In genomic region chrX:53318766-53319353, GRCh38 we compare ENCODE assay signal across 19 cellular contexts. TPM values are rescaled to one million over a fixed set of nuclear protein-coding genes. Genes with fewer than 3 reads are reported as not detected.
DNase-seq lines count a peak whose midpoint lies in the region; ATAC-seq and TF ChIP-seq lines count a peak whose summit lies in the region.
"Had no signal": no experiment of that assay in that cellular context is flagged by ENCODE, and none has a peak within 500 bp of the region (broad histone marks: within the 10 kb centered on the region; RNA-seq: fewer than 3 reads in every experiment).

No MANE protein-coding gene starts in this region.

- H3K27me3 ChIP-seq in HUES48 (ENCODE audit: control insufficient read depth, insufficient read depth, low read length) (peaks cover 38% of the 10 kb centered on the region), endodermal cell (ENCODE audit: control insufficient read depth, insufficient read depth, low read length, poor library complexity, severe bottlenecking) (peaks cover 57% of the 10 kb centered on the region)

- peaks cover 74% of the 10 kb centered on the region for H3K9me3 Mint-ChIP-seq in endodermal cell
- H3K9me3 Mint-ChIP-seq in nephron progenitor cell, result peaks cover 69% of the 10 kb centered on the region
- H3K9me3 Mint-ChIP-seq: activated B cell treated with CpG ODN at 0.5 μM for 24 hours had no signal

- H3K36me3 ChIP-seq in HUES48 (ENCODE audit: control insufficient read depth, insufficient read depth, low read length) (no peaks in the 10 kb centered on the region), endodermal cell (ENCODE audit: control insufficient read depth, insufficient read depth, low read length) (no peaks in the 10 kb centered on the region)
- H3K36me3 ChIP-seq: BE2C had no signal

- no peak for TF ChIP-seq POLR2A in erythroblast (IDR thresholded peaks at IDR 0.05; ENCODE audit: low read length)

- peaks cover 17% of the 10 kb centered on the region for H3K9me3 ChIP-seq in HUES48 (ENCODE audit: control insufficient read depth, insufficient read depth, low read length)
- H3K9me3 ChIP-seq in endodermal cell (ENCODE audit: control insufficient read depth, low read length), result no peaks in the 10 kb centered on the region
- H3K9me3 ChIP-seq: BE2C had no signal

- TF ChIP-seq CTCF in AG10803 (conservative IDR thresholded peaks at IDR 0.05; ENCODE audit: low read length) (no peak), endodermal cell (conservative IDR thresholded peaks at IDR 0.05) (no peak), nephron progenitor cell (IDR thresholded peaks at IDR 0.05) (no peak), coronary artery (IDR thresholded peaks at IDR 0.05) (no peak)

- WGBS in endodermal cell (ENCODE audit: insufficient coverage in 1 of 2, insufficient read length in 1 of 2), 2 experiments, result 78 to 90% methylated on average over 5 to 10 of the region's 10 CpGs

- H3K4me1 Mint-ChIP-seq in endodermal cell (peaks cover 18% of the 10 kb centered on the region), nephron progenitor cell (peaks cover 36% of the 10 kb centered on the region)

- H3K4me1 ChIP-seq in HUES48 (ENCODE audit: control insufficient read depth, insufficient read depth, low read length) (peaks cover 33% of the 10 kb centered on the region), endodermal cell (ENCODE audit: control insufficient read depth, insufficient read depth, low read length) (peaks cover 3% of the 10 kb centered on the region)
- H3K4me1 ChIP-seq: BE2C had no signal

- no peak overlapping the region for H3K27ac Mint-ChIP-seq in endodermal cell
- H3K27ac Mint-ChIP-seq in nephron progenitor cell, result no peak overlapping the region
- H3K27ac Mint-ChIP-seq: activated B cell treated with CpG ODN at 0.5 μM for 24 hours had no signal

- DNase-seq in AG10803 (ENCODE audit: low read depth) (no peak), endodermal cell (peak; percentile 57), nephron progenitor cell (no peak), NCI-H1694 (lab: John Stamatoyannopoulos, UW) (no peak), erythroblast (lab: John Stamatoyannopoulos, UW) (no peak), coronary artery (ENCODE audit: low spot score) (no peak)
- DNase-seq: activated B cell treated with CpG ODN at 0.5 μM for 24 hours; activated naive CD4-positive, alpha-beta T cell treated with anti-CD3 and anti-CD28 coated beads, Interleukin-2, amount 50 U/mL, for 16 hours; BE2C; DND-41; hippocampal formation; KBM-7; NCI-H345; OCI-M1 had no signal

- H3K4me3 Mint-ChIP-seq in endodermal cell, result peak overlapping the region; percentile 64
- peak overlapping the region; percentile 83 for H3K4me3 Mint-ChIP-seq in nephron progenitor cell

- H3K27me3 Mint-ChIP-seq in endodermal cell (ENCODE audit: insufficient read depth), result peaks cover 54% of the 10 kb centered on the region
- H3K27me3 Mint-ChIP-seq in nephron progenitor cell (ENCODE audit: low read depth, poor library complexity), result peaks cover 69% of the 10 kb centered on the region

- H3K36me3 Mint-ChIP-seq in endodermal cell (ENCODE audit: low read depth) (no peaks in the 10 kb centered on the region), nephron progenitor cell (ENCODE audit: low read depth) (no peaks in the 10 kb centered on the region)

- H3K27ac ChIP-seq in HUES48 (ENCODE audit: low read depth, low read length) (no peak overlapping the region), endodermal cell (ENCODE audit: low read depth, low read length) (no peak overlapping the region), coronary artery (no peak overlapping the region)

- ATAC-seq in GM21526 (IDR thresholded peaks at IDR 0.05; ENCODE audit: low FRiP score, unreplicated experiment), result no peak
- ATAC-seq: esophagus mucosa, HCT116 had no signal

- H3K4me3 ChIP-seq in AG10803 (ENCODE audit: low read length), result peak overlapping the region; percentile 64
- peak overlapping the region; percentile 70 for H3K4me3 ChIP-seq in HUES48 (ENCODE audit: low read depth, low read length)
- H3K4me3 ChIP-seq in endodermal cell (ENCODE audit: low read length), result no peak overlapping the region
- H3K4me3 ChIP-seq in coronary artery, result no peak overlapping the region
- H3K4me3 ChIP-seq: lung had no signal

- no peak overlapping the region for H3K9ac ChIP-seq in HUES48 (ENCODE audit: low read depth, low read length)
- H3K9ac ChIP-seq in endodermal cell (ENCODE audit: extremely low read depth, low read length, poor library complexity, severe bottlenecking), result no peak overlapping the region

RNA-seq across cellular contexts. Expression of gene IQSEC2, which starts 37.5 kb away (rescaled TPM):
- 10 to 100 TPM; 14.7 to 18.2 TPM for total RNA-seq in endodermal cell
- polyA plus RNA-seq in endodermal cell (2013, experiment 1 of 2), result 7.8 TPM
- polyA plus RNA-seq in endodermal cell (2013, experiment 2 of 2), result 8.6 TPM

Comparison
In these comparisons a context has a peak if more than half of its experiments do, and no peak if none do; other contexts are left out.
1. H3K4me3 ChIP-seq: peak in AG10803 (single experiment) and HUES48 (single experiment); none in endodermal cell (single experiment) and coronary artery (single experiment).